ENCODE assay signal across 14 cellular contexts in the genomic region with DNA sequence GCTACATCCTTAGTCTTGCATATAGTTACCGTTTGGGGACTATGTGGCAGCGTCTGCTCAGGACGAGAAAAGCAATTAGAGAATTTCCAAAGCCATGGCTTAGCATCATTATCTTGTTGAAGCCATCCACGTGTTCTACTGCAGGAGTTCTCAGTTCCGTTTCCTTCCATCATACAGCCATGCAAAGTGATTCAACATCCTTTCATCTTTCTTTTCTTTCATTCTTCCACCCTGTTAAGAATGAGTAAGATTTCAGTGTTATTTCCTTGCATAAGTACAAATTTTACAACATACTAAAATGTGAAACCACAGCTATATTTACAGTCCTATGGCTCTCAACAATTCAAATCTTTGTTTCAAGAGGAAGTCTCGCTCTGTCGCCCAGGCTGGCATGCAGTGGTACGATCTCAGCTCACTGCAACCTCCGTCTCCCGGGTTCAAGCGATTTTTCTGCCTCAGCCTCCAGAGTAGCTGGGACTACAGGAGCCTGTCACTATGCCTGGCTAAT. TPM values are rescaled to one million over a fixed set of nuclear protein-coding genes. Genes with fewer than 3 reads are reported as not detected.
DNase-seq lines count a peak whose midpoint lies in the region; ATAC-seq, FAIRE-seq and TF ChIP-seq lines count a peak whose summit lies in the region.
"Had no signal": no experiment of that assay in that cellular context is flagged by ENCODE, and none has a peak within 500 bp of the region (broad histone marks: within the 10 kb centered on the region; RNA-seq: fewer than 3 reads in every experiment).

No MANE protein-coding gene starts in this region.

- H3K4me2 ChIP-seq in HepG2 (ENCODE audit: low read depth, low read length) = no peak overlapping the region

- POLR2A ChIA-PET in HepG2 (lab: Yijun Ruan, JAX) = no interaction called here

- BruUV-seq in HepG2 (replicated peaks; lab: Mats Ljungman, UMichigan) = no TSS peak

- in situ Hi-C loops in HepG2 (cut with HindIII; ENCODE audit: extremely low pct_ligation_motif_present, low pct_unique_long_range_greater_than_20kb) = no loop called here

- H3K4me3 ChIP-seq in HepG2 (replicated peaks in 1 of 3; ENCODE audit: insufficient read depth in 1 of 3, low read depth in 2 of 3, low read length in 3 of 3) = no peak overlapping the region
- no peak overlapping the region for H3K4me3 ChIP-seq in right lobe of liver
- H3K4me3 ChIP-seq: dorsolateral prefrontal cortex, vagina had no signal

- TF ChIP-seq POLR2A in HepG2 (IDR thresholded peaks at IDR 0.05; ENCODE audit: insufficient read depth in 1 of 2, low read depth in 2 of 2, low read length in 2 of 2) (no peak), right lobe of liver (IDR thresholded peaks at IDR 0.05) (no peak)

- peaks cover 27% of the 10 kb centered on the region for H3K79me2 ChIP-seq in HepG2 (ENCODE audit: insufficient read depth, low read length)

- CTCF ChIA-PET in HepG2 (lab: Yijun Ruan, JAX; ENCODE audit: low intra/inter-chr PET ratio, low total read pairs) = no interaction called here

- no peak for DNase-seq in HepG2 (ENCODE audit: low spot score)
- no peak for DNase-seq in right lobe of liver
- peak; percentile 32 to 46 for DNase-seq in activated CD4-positive, alpha-beta T cell treated with anti-CD3 and anti-CD28 coated beads, Interleukin-2, amount 50 U/mL, for 48 hours
- peak; percentile 16 for DNase-seq in central memory CD4-positive, alpha-beta T cell
- peak in 1 of 2 donors; percentile 17 for DNase-seq in stimulated activated naive CD8-positive, alpha-beta T cell treated with anti-CD3 and anti-CD28 coated beads, Interleukin-15, amount 100 ng/mL, for 72 hours
- no peak for DNase-seq in nephron progenitor cell
- DNase-seq in left lobe of liver (ENCODE audit: low spot score) = no peak
- DNase-seq: DND-41, dorsolateral prefrontal cortex, foreskin fibroblast had no signal

- H3K27me3 ChIP-seq in HepG2 (ENCODE audit: control insufficient read depth in 1 of 2, insufficient read depth in 2 of 2, low read length in 2 of 2) = no peaks in the 10 kb centered on the region; a peak in 1 of 5 replicates
- H3K27me3 ChIP-seq in right lobe of liver = no peaks in the 10 kb centered on the region
- H3K27me3 ChIP-seq: dorsolateral prefrontal cortex, vagina had no signal

- H3K36me3 ChIP-seq in HepG2 (replicated peaks in 1 of 2; ENCODE audit: control insufficient read depth in 1 of 2, insufficient read depth in 2 of 2, low read length in 2 of 2) (peaks cover 21 to 46% of the 10 kb centered on the region in 2 experiments), right lobe of liver (peaks cover 8 to 47% (median 28%) of the 10 kb centered on the region in 4 donors)

- no peaks in the 10 kb centered on the region for H3K9me3 ChIP-seq in HepG2 (ENCODE audit: low read length)
- H3K9me3 ChIP-seq in right lobe of liver = no peaks in the 10 kb centered on the region
- H3K9me3 ChIP-seq: vagina had no signal

- H3K4me1 ChIP-seq in HepG2 (ENCODE audit: insufficient read depth, low read length) (peaks cover 23% of the 10 kb centered on the region), right lobe of liver (peaks cover 0 to 33% (median 5%) of the 10 kb centered on the region in 4 donors)

- peaks cover 88% of the 10 kb centered on the region for H3K4me1 Mint-ChIP-seq in stimulated activated naive CD8-positive, alpha-beta T cell treated with anti-CD3 and anti-CD28 coated beads, Interleukin-15, amount 100 ng/mL, for 72 hours
- H3K4me1 Mint-ChIP-seq in nephron progenitor cell = peaks cover 34% of the 10 kb centered on the region

- no peaks in the 10 kb centered on the region for H4K20me1 ChIP-seq in HepG2 (ENCODE audit: insufficient read depth, low read length)

- no peak overlapping the region for H2AFZ ChIP-seq in HepG2 (ENCODE audit: low read length)

- TF ChIP-seq CTCF in HepG2 (CRISPR knock-in tag; IDR thresholded peaks at IDR 0.05) (no peak), right lobe of liver (IDR thresholded peaks at IDR 0.05) (no peak), nephron progenitor cell (IDR thresholded peaks at IDR 0.05) (no peak)

- H3K9ac ChIP-seq in HepG2 (ENCODE audit: insufficient read depth, low read depth, low read length) = no peak overlapping the region

- 97% methylated on average over 11 of the region's 11 CpGs for WGBS in HepG2 (ENCODE audit: low lambda C conversion rate)
- WGBS in right lobe of liver (ENCODE audit: insufficient coverage, low coverage, low lambda C conversion rate, missing lambda C conversion rate) = 79% methylated on average over 11 of the region's 11 CpGs

- peaks cover 49% of the 10 kb centered on the region for H3K36me3 Mint-ChIP-seq in nephron progenitor cell (ENCODE audit: low read depth)

- H3K27ac Mint-ChIP-seq in stimulated activated naive CD8-positive, alpha-beta T cell treated with anti-CD3 and anti-CD28 coated beads, Interleukin-15, amount 100 ng/mL, for 72 hours = peak overlapping the region; percentile 94 to 97
- no peak overlapping the region for H3K27ac Mint-ChIP-seq in nephron progenitor cell

- H3K27ac ChIP-seq in HepG2 (ENCODE audit: extremely low read length, insufficient read depth, low read length) (no peak overlapping the region), right lobe of liver (no peak overlapping the region)
- H3K27ac ChIP-seq: RWPE1, vagina had no signal

- no peak for TF ChIP-seq RAD21 in HepG2 (CRISPR knock-in tag; IDR thresholded peaks at IDR 0.05)

- no peak for FAIRE-seq in HepG2 (lab: Jason Lieb, UNC)
- FAIRE-seq: keratinocyte had no signal

- H3K4me3 Mint-ChIP-seq in stimulated activated naive CD8-positive, alpha-beta T cell treated with anti-CD3 and anti-CD28 coated beads, Interleukin-15, amount 100 ng/mL, for 72 hours = peak overlapping the region; percentile 69 to 77
- H3K4me3 Mint-ChIP-seq in nephron progenitor cell = no peak overlapping the region

- no peaks in the 10 kb centered on the region for H3K9me3 Mint-ChIP-seq in stimulated activated naive CD8-positive, alpha-beta T cell treated with anti-CD3 and anti-CD28 coated beads, Interleukin-15, amount 100 ng/mL, for 72 hours
- no peaks in the 10 kb centered on the region for H3K9me3 Mint-ChIP-seq in nephron progenitor cell

- intact Hi-C loops in HepG2 (cut with micrococcal nuclease; ENCODE audit: unreplicated experiment) = no loop called here
- intact Hi-C loops in right lobe of liver (cut with DNase I) = no loop called here

- H3K27me3 Mint-ChIP-seq in stimulated activated naive CD8-positive, alpha-beta T cell treated with anti-CD3 and anti-CD28 coated beads, Interleukin-15, amount 100 ng/mL, for 72 hours = no peaks in the 10 kb centered on the region
- no peaks in the 10 kb centered on the region for H3K27me3 Mint-ChIP-seq in nephron progenitor cell (ENCODE audit: low read depth, poor library complexity)

- ATAC-seq in HepG2 (no peak), right lobe of liver (no peak), HG03342 (IDR thresholded peaks at IDR 0.05; ENCODE audit: unreplicated experiment) (no peak), left lobe of liver (no peak)
- ATAC-seq in stimulated activated naive CD8-positive, alpha-beta T cell treated with anti-CD3 and anti-CD28 coated beads, Interleukin-15, amount 100 ng/mL, for 72 hours = peak; percentile 18

- TF ChIP-seq EP300 in HepG2 (IDR thresholded peaks at IDR 0.05; ENCODE audit: low read depth in 2 of 2, low read length in 2 of 2) = no peak
- TF ChIP-seq EP300 in HepG2 (CRISPR knock-in tag; IDR thresholded peaks at IDR 0.05; ENCODE audit: borderline replicate concordance) = no peak

RNA-seq across cellular contexts. Expression of a gene that starts 3.8 kb away (rescaled TPM):
- total RNA-seq in HepG2 (2016; rRNA removed; fragmentation: Illumina TruSeq; extraction: Trizol) (8.7 and 12.6 TPM in 2 replicates), right lobe of liver (10 to 100 TPM; 17.2 to 44.2 (median 31.2) TPM), left lobe of liver (31.8 TPM)
- total RNA-seq in HepG2 (2016; cell fraction: cytosol; rRNA removed; fragmentation: Illumina TruSeq; extraction: Trizol; ENCODE audit: low read depth) = 4.7 and 4.9 TPM in 2 replicates
- total RNA-seq in HepG2 (2016; cell fraction: insoluble cytoplasmic fraction; rRNA removed; fragmentation: Illumina TruSeq; extraction: Trizol) = 9.0 and 11.2 TPM in 2 replicates
- 5.9 and 7.4 TPM in 2 replicates for total RNA-seq in HepG2 (2016; cell fraction: membrane; rRNA removed; fragmentation: Illumina TruSeq; extraction: Trizol)
- total RNA-seq in HepG2 (2016; cell fraction: nucleus; rRNA removed; fragmentation: Illumina TruSeq; extraction: Trizol) = 15.1 and 17.8 TPM in 2 replicates
- polyA plus RNA-seq in HepG2 (2011; rRNA removed) = 19.3 and 20.7 TPM in 2 replicates
- 8.5 and 11.8 TPM in 2 replicates for polyA plus RNA-seq in HepG2 (2011; cell fraction: cytosol; rRNA removed)
- polyA plus RNA-seq in HepG2 (2011; cell fraction: nucleus; rRNA removed) = 53.5 and 61.6 TPM in 2 replicates
- 29.8 and 37.5 TPM in 2 replicates for polyA plus RNA-seq in HepG2 (2012)
- polyA plus RNA-seq in HepG2 (2016; cell fraction: cytosol; fragmentation: Illumina TruSeq; extraction: Trizol; ENCODE audit: low read depth) = 0.89 and 1.4 TPM in 2 replicates
- polyA plus RNA-seq in HepG2 (2016; cell fraction: insoluble cytoplasmic fraction; fragmentation: Illumina TruSeq; extraction: Trizol; ENCODE audit: low read depth) = 13.1 and 15.0 TPM in 2 replicates
- 3.1 and 3.3 TPM in 2 replicates for polyA plus RNA-seq in HepG2 (2016; cell fraction: membrane; fragmentation: Illumina TruSeq; extraction: Trizol; ENCODE audit: low read depth)
- polyA plus RNA-seq in HepG2 (2016; cell fraction: nucleus; fragmentation: Illumina TruSeq; extraction: Trizol; ENCODE audit: insufficient read depth, low read depth) = 23.8 and 27.5 TPM in 2 replicates
- 27.6 and 72.5 TPM in 2 replicates for polyA minus RNA-seq in HepG2 (2011; rRNA and poly(A)+ RNA removed; ENCODE audit: low replicate concordance)
- 18.2 and 19.5 TPM in 2 replicates for polyA minus RNA-seq in HepG2 (2011; cell fraction: cytosol; rRNA and poly(A)+ RNA removed)
- 76.6 and 109 TPM in 2 replicates for polyA minus RNA-seq in HepG2 (2011; cell fraction: nucleus; rRNA and poly(A)+ RNA removed)

RNA-seq across cellular contexts. Expression of a gene that starts 10.9 kb away (rescaled TPM):
- 72.5 and 79.2 TPM in 2 replicates for total RNA-seq in HepG2 (2016; rRNA removed; fragmentation: Illumina TruSeq; extraction: Trizol)
- 47.5 and 49.3 TPM in 2 replicates for total RNA-seq in HepG2 (2016; cell fraction: cytosol; rRNA removed; fragmentation: Illumina TruSeq; extraction: Trizol; ENCODE audit: low read depth)
- total RNA-seq in HepG2 (2016; cell fraction: insoluble cytoplasmic fraction; rRNA removed; fragmentation: Illumina TruSeq; extraction: Trizol) = 69.0 and 72.8 TPM in 2 replicates
- 108 and 112 TPM in 2 replicates for total RNA-seq in HepG2 (2016; cell fraction: membrane; rRNA removed; fragmentation: Illumina TruSeq; extraction: Trizol)
- 36.9 and 40.9 TPM in 2 replicates for total RNA-seq in HepG2 (2016; cell fraction: nucleus; rRNA removed; fragmentation: Illumina TruSeq; extraction: Trizol)
- 40.9 and 42.0 TPM in 2 replicates for polyA plus RNA-seq in HepG2 (2011; rRNA removed)
- 55.5 and 55.6 TPM in 2 replicates for polyA plus RNA-seq in HepG2 (2011; cell fraction: cytosol; rRNA removed)
- 40.4 and 42.4 TPM in 2 replicates for polyA plus RNA-seq in HepG2 (2011; cell fraction: nucleus; rRNA removed)
- polyA plus RNA-seq in HepG2 (2012) = 51.9 and 69.8 TPM in 2 replicates
- 33.1 and 37.3 TPM in 2 replicates for polyA plus RNA-seq in HepG2 (2016; cell fraction: cytosol; fragmentation: Illumina TruSeq; extraction: Trizol; ENCODE audit: low read depth)
- 63.0 and 67.7 TPM in 2 replicates for polyA plus RNA-seq in HepG2 (2016; cell fraction: insoluble cytoplasmic fraction; fragmentation: Illumina TruSeq; extraction: Trizol; ENCODE audit: low read depth)
- 61.4 and 61.5 TPM in 2 replicates for polyA plus RNA-seq in HepG2 (2016; cell fraction: membrane; fragmentation: Illumina TruSeq; extraction: Trizol; ENCODE audit: low read depth)
- 37.9 and 47.5 TPM in 2 replicates for polyA plus RNA-seq in HepG2 (2016; cell fraction: nucleus; fragmentation: Illumina TruSeq; extraction: Trizol; ENCODE audit: insufficient read depth, low read depth)
- polyA minus RNA-seq in HepG2 (2011; rRNA and poly(A)+ RNA removed; ENCODE audit: low replicate concordance) = 26.4 and 52.5 TPM in 2 replicates
- 59.4 and 68.5 TPM in 2 replicates for polyA minus RNA-seq in HepG2 (2011; cell fraction: cytosol; rRNA and poly(A)+ RNA removed)
- polyA minus RNA-seq in HepG2 (2011; cell fraction: nucleus; rRNA and poly(A)+ RNA removed) = 57.7 and 67.5 TPM in 2 replicates
- total RNA-seq in right lobe of liver = 10 to 100 TPM in 1 of 6 experiments, 1 to 10 TPM in 5; 3.6 to 10.2 (median 6.9) TPM
- 3.4 TPM for total RNA-seq in left lobe of liver

Comparison
In these comparisons a context has a peak if more than half of its experiments do, and no peak if none do; other contexts are left out.
1. DNase-seq: peak in activated CD4-positive, alpha-beta T cell treated with anti-CD3 and anti-CD28 coated beads, Interleukin-2, amount 50 U/mL, for 48 hours (2 of 2) and central memory CD4-positive, alpha-beta T cell (single experiment); none in HepG2 (single experiment), right lobe of liver (0 of 3), nephron progenitor cell (single experiment) and left lobe of liver (single experiment).